In the genomic region with DNA sequence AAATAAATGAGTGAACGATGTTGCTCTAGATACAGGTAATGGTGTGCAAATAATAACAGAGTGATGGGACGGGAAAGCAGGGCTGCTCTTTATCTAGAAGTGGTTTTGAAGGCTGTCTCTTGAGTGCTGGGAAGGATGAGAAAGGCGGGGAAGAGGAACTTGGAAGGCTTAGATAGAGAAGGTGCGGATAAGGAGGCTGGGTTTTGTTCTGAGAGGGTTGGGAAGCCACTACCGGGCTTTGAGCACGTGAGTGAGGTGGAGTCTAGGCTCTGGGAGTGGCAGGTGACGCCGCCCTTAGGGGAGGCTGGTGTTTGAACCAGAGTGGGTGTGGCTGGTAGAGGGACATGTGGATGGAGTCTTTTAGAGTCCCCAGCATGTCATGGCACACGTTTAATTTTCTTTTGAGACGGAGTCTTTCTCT, we compare ENCODE assay signal across 8 cellular contexts. TPM values are rescaled to one million over a fixed set of nuclear protein-coding genes. Genes with fewer than 3 reads are reported as not detected.
A peak's percentile ranks its signal among the peaks of the same experiment; 100 is the strongest.
DNase-seq lines count a peak whose midpoint lies in the region; ATAC-seq lines count a peak whose summit lies in the region.

No MANE protein-coding gene starts in this region.

- H3K9me3 Mint-ChIP-seq in T-cell: no peaks in the 10 kb centered on the region

- H3K4me3 ChIP-seq in GM23248: peak overlapping the region; percentile 95
- peak overlapping the region; percentile 50; the same call in 1 of the 2 replicates for H3K4me3 ChIP-seq in iPS DF 6.9 (ENCODE audit: low read length)
- peak overlapping the region; percentile 89 for H3K4me3 ChIP-seq in skeletal muscle cell (ENCODE audit: low read depth, low read length)

- ATAC-seq in T-cell (replicated peaks in 1 of 4): peak; percentile 36 to 60 (median 48)
- ATAC-seq in GM21528 (IDR thresholded peaks at IDR 0.05; ENCODE audit: low FRiP score, unreplicated experiment): no peak

- H3K4me3 Mint-ChIP-seq in T-cell: peak overlapping the region; percentile 75 to 89 (median 78)

- H3K4me1 ChIP-seq in GM23248 (ENCODE audit: insufficient read depth) (peaks cover 11% of the 10 kb centered on the region), iPS DF 6.9 (ENCODE audit: control insufficient read depth, insufficient read depth, low read length) (peaks cover 1% of the 10 kb centered on the region; the same call in 1 of the 2 replicates)

- peaks cover 8% of the 10 kb centered on the region for H3K36me3 Mint-ChIP-seq in T-cell

- H3K4me2 ChIP-seq in GM23248 (ENCODE audit: unreplicated experiment): peak overlapping the region; percentile 100

- in situ Hi-C loops in GM23248 (cut with MboI): no loop called here

- H3K27me3 ChIP-seq in GM23248 (replicated peaks; ENCODE audit: insufficient read depth): no peaks in the 10 kb centered on the region
- no peaks in the 10 kb centered on the region for H3K27me3 ChIP-seq in iPS DF 6.9 (ENCODE audit: control insufficient read depth, insufficient read depth, low read length)

- peaks cover 4% of the 10 kb centered on the region; the same call in 1 of the 2 replicates for H3F3A ChIP-seq in GM23248 (ENCODE audit: insufficient read depth)

- H3K9ac ChIP-seq in GM23248: peak overlapping the region; percentile 93

- peak overlapping the region; percentile 87 for H2AFZ ChIP-seq in GM23248

- H3K27me3 Mint-ChIP-seq in T-cell: no peaks in the 10 kb centered on the region

- no peaks in the 10 kb centered on the region for H4K20me1 ChIP-seq in GM23248 (ENCODE audit: insufficient read depth)

- H3K9me3 ChIP-seq in GM23248 (ENCODE audit: low read depth) (no peaks in the 10 kb centered on the region), iPS DF 6.9 (ENCODE audit: control insufficient read depth, insufficient read depth, low read length) (peaks cover 2% of the 10 kb centered on the region; the same call in 1 of the 2 replicates)

- H3K9me2 ChIP-seq in GM23248 (ENCODE audit: insufficient read depth): no peaks in the 10 kb centered on the region

- WGBS in GM23248 (ENCODE audit: low coverage in 1 of 2, low lambda C conversion rate in 2 of 2, missing lambda C conversion rate in 2 of 2), 2 experiments: 10 to 11% methylated on average over 10 of the region's 10 CpGs
- no CpG with 5 or more reads among the region's 10 CpGs for WGBS in iPS DF 6.9 (ENCODE audit: insufficient coverage, insufficient read length)

- CTCF ChIA-PET in T-cell (lab: Charles Lee): no interaction called here

- H3K27ac ChIP-seq in GM23248 (peak overlapping the region; percentile 82), iPS DF 6.9 (ENCODE audit: low read length) (no peak overlapping the region)

- POLR2A ChIA-PET in T-cell (lab: Charles Lee): no interaction called here

- H3K79me2 ChIP-seq in GM23248 (ENCODE audit: insufficient read depth): peaks cover 92% of the 10 kb centered on the region

- H3K27ac Mint-ChIP-seq in T-cell: peak overlapping the region; percentile 57 to 92

- H3K36me3 ChIP-seq in GM23248 (ENCODE audit: low read depth) (peaks cover 9% of the 10 kb centered on the region), iPS DF 6.9 (ENCODE audit: control insufficient read depth, insufficient read depth, low read length) (peaks cover 3% of the 10 kb centered on the region; the same call in 1 of the 2 replicates)

- peaks cover 23 to 42% (median 37%) of the 10 kb centered on the region in 3 donors for H3K4me1 Mint-ChIP-seq in T-cell

- DNase-seq in COLO668 (lab: John Stamatoyannopoulos, UW; ENCODE audit: unreplicated experiment) (peak; percentile 81), GM23248 (peak; percentile 85), NCI-H1417 treated with DMSO at 0.1 percent for 48 hours (lab: John Stamatoyannopoulos, UW) (peak; percentile 10), T-cell (peak; percentile 9 to 71 (median 56)), amniotic epithelial cell (ENCODE audit: low read depth) (peak; percentile 61), iPS DF 6.9 (ENCODE audit: low read depth, low spot score) (peak; percentile 37), skeletal muscle cell (ENCODE audit: low read depth) (no peak)

RNA-seq across cellular contexts. Expression of gene ARMC6, which starts 0.8 kb away (rescaled TPM):
- 43.1 and 45.0 TPM in 2 replicates for total RNA-seq in GM23248 (2014; rRNA removed; shearing (Covaris generic))
- 23.9 and 26.0 TPM in 2 replicates for polyA plus RNA-seq in GM23248 (2016; fragmentation: Nextera tagmentation; extraction: Ambion mirVana)
- total RNA-seq in T-cell: 10 to 100 TPM; 12.8 to 22.7 (median 18.7) TPM

RNA-seq across cellular contexts. Expression of gene SUGP2, which starts 0.9 kb away (rescaled TPM):
- total RNA-seq in GM23248 (2014; rRNA removed; shearing (Covaris generic)): 27.6 and 29.7 TPM in 2 replicates
- 26.7 and 28.8 TPM in 2 replicates for polyA plus RNA-seq in GM23248 (2016; fragmentation: Nextera tagmentation; extraction: Ambion mirVana)
- total RNA-seq in T-cell: 100 to 1,000 TPM; 114 to 139 (median 119) TPM

RNA-seq across cellular contexts. Expression of gene SLC25A42, which starts 29.6 kb away (rescaled TPM):
- total RNA-seq in GM23248 (2014; rRNA removed; shearing (Covaris generic)): 6.9 and 7.3 TPM in 2 replicates
- 4.8 and 5.9 TPM in 2 replicates for polyA plus RNA-seq in GM23248 (2016; fragmentation: Nextera tagmentation; extraction: Ambion mirVana)
- 10 to 100 TPM; 24.9 to 35.0 (median 30.5) TPM for total RNA-seq in T-cell
